ENCODE assay signal across 10 cellular contexts in the genomic region with DNA sequence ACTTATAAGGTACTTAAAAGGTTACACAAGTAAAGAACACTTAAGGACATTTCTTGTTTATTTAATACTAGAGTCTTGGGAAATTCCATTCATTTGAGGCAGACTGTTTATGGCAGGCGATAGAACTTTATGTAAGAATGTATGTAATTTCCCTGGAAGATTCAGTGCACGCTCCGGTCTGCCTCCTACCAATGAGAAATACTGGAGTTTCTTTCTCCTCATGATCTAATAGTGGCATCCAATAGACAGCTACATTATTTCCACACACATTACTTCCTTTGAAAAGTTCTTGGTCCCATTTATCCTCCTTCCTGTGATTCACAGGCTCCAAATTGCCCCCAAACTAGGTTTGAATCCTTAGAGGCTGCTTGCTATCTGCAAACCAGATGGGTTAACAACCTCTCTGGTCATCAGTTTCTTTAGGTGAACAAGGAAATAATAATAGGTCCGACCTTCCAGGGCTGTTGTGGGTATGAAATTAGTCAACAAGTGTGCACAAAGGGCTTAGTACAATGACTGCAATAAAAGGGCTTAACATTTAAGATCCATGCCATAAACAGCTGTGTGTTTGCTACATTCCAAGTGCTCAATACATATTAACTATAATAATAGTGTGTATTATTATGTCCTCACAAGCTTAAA. TPM values are rescaled to one million over a fixed set of nuclear protein-coding genes. Genes with fewer than 3 reads are reported as not detected.
DNase-seq lines count a peak whose midpoint lies in the region; ATAC-seq and TF ChIP-seq lines count a peak whose summit lies in the region.
"Had no signal": no experiment of that assay in that cellular context is flagged by ENCODE, and none has a peak within 500 bp of the region (broad histone marks: within the 10 kb centered on the region; RNA-seq: fewer than 3 reads in every experiment).

No MANE protein-coding gene starts in this region.

- POLR2A ChIA-PET in IMR-90 (lab: Charles Lee; ENCODE audit: unreplicated experiment) (no interaction called here), OCI-LY7 (lab: Charles Lee) (interaction anchor here (1.1 kb wide), 1 partner anchor 165 kb away, joined by 3 read pairs; no protein-coding TSS in a partner anchor)

- DNase-seq in IMR-90 (peak; percentile 96), cardiac fibroblast (ENCODE audit: low read depth in 2 of 2) (peak; percentile 65 to 88), left colon (peak; percentile 48 to 49), OCI-LY7 (ENCODE audit: low spot score) (no peak), RPMI8226 (no peak), head of caudate nucleus (no peak)
- no peak for DNase-seq in activated CD4-positive, CD25-positive, alpha-beta regulatory T cell (lab: John Stamatoyannopoulos, UW)
- DNase-seq: activated naive CD4-positive, alpha-beta T cell treated with anti-CD3 and anti-CD28 coated beads, Interleukin-2, amount 10 ng/mL, durations not matched to agents 7 days and 5 days; H9 had no signal

- H3K4me1 ChIP-seq in IMR-90 (ENCODE audit: control insufficient read depth, insufficient read depth, low read length) (peaks cover 13% of the 10 kb centered on the region), OCI-LY7 (ENCODE audit: insufficient read depth, low read length, poor library complexity, severe bottlenecking) (no peaks in the 10 kb centered on the region)

- H3K9me2 ChIP-seq in OCI-LY7 (ENCODE audit: insufficient read depth, low read length) = no peaks in the 10 kb centered on the region

- no peak overlapping the region for H2AK9ac ChIP-seq in IMR-90 (replicated peaks; ENCODE audit: low read depth, low read length, poor library complexity)

- no peak for TF ChIP-seq CTCF in IMR-90 (conservative IDR thresholded peaks at IDR 0.05; ENCODE audit: low read depth, low read length)
- no peak for TF ChIP-seq CTCF in cardiac fibroblast (IDR thresholded peaks at IDR 0.05; ENCODE audit: low read depth, low read length)
- TF ChIP-seq CTCF in OCI-LY7 (conservative IDR thresholded peaks at IDR 0.05; ENCODE audit: low read length) = no peak

- H3K56ac ChIP-seq in IMR-90 (ENCODE audit: extremely low read depth, insufficient read depth, low read length) = peak overlapping the region; percentile 57

- intact Hi-C loops in IMR-90 (cut with micrococcal nuclease) (no loop called here), left colon (cut with DNase I, micrococcal nuclease) (no loop called here), OCI-LY7 (cut with micrococcal nuclease; ENCODE audit: unreplicated experiment) (no loop called here), head of caudate nucleus (cut with DNase I) (no loop called here)

- H3K4me2 ChIP-seq in IMR-90 (ENCODE audit: low read depth, low read length) (peak overlapping the region; percentile 85; the same call in 1 of the 2 replicates), OCI-LY7 (ENCODE audit: low read length) (no peak overlapping the region)

- dilution Hi-C loops in IMR-90 (cut with HindIII; ENCODE audit: low sequenced_read_pairs, unreplicated experiment) = no loop called here

- H2BK5ac ChIP-seq in IMR-90 (ENCODE audit: low read depth, low read length, poor library complexity, severe bottlenecking) = peak overlapping the region; percentile 95

- H3K27ac ChIP-seq in IMR-90 (ENCODE audit: insufficient read depth, low read length) = peak overlapping the region; percentile 93; the same call in 1 of the 2 replicates
- H3K27ac ChIP-seq in temporal lobe (ENCODE audit: low read depth, low read length) = peak overlapping the region; percentile 15
- H3K27ac ChIP-seq in OCI-LY7 (ENCODE audit: low read depth, low read length, poor library complexity, severe bottlenecking) = no peak overlapping the region

- H3K36me3 ChIP-seq in IMR-90 (ENCODE audit: control insufficient read depth, insufficient read depth, low read length) (no peaks in the 10 kb centered on the region), OCI-LY7 (ENCODE audit: insufficient read depth, low read length) (no peaks in the 10 kb centered on the region)

- peaks cover 3% of the 10 kb centered on the region; the same call in 1 of the 2 replicates for H3K9me1 ChIP-seq in IMR-90 (ENCODE audit: insufficient read depth, low read length)

- H4K20me1 ChIP-seq in IMR-90 (ENCODE audit: insufficient read depth, low read length) (no peaks in the 10 kb centered on the region), OCI-LY7 (ENCODE audit: insufficient read depth, low read length) (no peaks in the 10 kb centered on the region)

- no TSS peak for BruUV-seq in IMR-90 (replicated peaks; lab: Mats Ljungman, UMichigan)
- BruUV-seq in OCI-LY7 (replicated peaks; lab: Mats Ljungman, UMichigan) = no TSS peak

- H2BK120ac ChIP-seq in IMR-90 (ENCODE audit: low read depth, low read length) = peak overlapping the region; percentile 78

- ATAC-seq in IMR-90 (ENCODE audit: low read depth) = peak; percentile 89
- peak; percentile 84 for ATAC-seq in left colon

- no peaks in the 10 kb centered on the region for H3K79me2 ChIP-seq in OCI-LY7 (ENCODE audit: insufficient read depth, low read depth, low read length)

- peak overlapping the region; percentile 35 to 90 for H4K8ac ChIP-seq in IMR-90 (ENCODE audit: low read depth in 2 of 2, low read length in 2 of 2)

- no peaks in the 10 kb centered on the region for H3K27me3 ChIP-seq in IMR-90 (ENCODE audit: control insufficient read depth, insufficient read depth, low read length)

- H2BK20ac ChIP-seq in IMR-90 (ENCODE audit: low read depth, low read length) = peak overlapping the region; percentile 71

- no peak for TF ChIP-seq RAD21 in IMR-90 (IDR thresholded peaks at IDR 0.05; ENCODE audit: low read length)

- H4K91ac ChIP-seq in IMR-90 (ENCODE audit: insufficient read depth, low read depth, low read length) = peak overlapping the region; percentile 87

- H3K9me3 ChIP-seq in IMR-90 (ENCODE audit: control insufficient read depth, insufficient read depth, low read length) = no peaks in the 10 kb centered on the region
- no peaks in the 10 kb centered on the region for H3K9me3 ChIP-seq in OCI-LY7 (ENCODE audit: low read length)

- peak overlapping the region; percentile 75 for H3K14ac ChIP-seq in IMR-90 (replicated peaks; ENCODE audit: low read depth, low read length)

- no peaks in the 10 kb centered on the region for H3K79me1 ChIP-seq in IMR-90 (ENCODE audit: low read depth in 1 of 2, low read length in 2 of 2)

- CTCF ChIA-PET in IMR-90 (lab: Yijun Ruan, JAX) (interaction anchor here (0.6 to 2.5 kb wide), 3 partner anchors 13 to 1369 kb away, joined by 3 to 10 read pairs (median 3); no protein-coding TSS in a partner anchor), OCI-LY7 (lab: Charles Lee; ENCODE audit: unreplicated experiment) (no interaction called here)

- peak overlapping the region; percentile 95 for H4K5ac ChIP-seq in IMR-90 (ENCODE audit: low read depth, low read length)

- peak overlapping the region; percentile 5; the same call in 1 of the 2 replicates for H3K9ac ChIP-seq in IMR-90 (ENCODE audit: low read depth, low read length)

- WGBS in IMR-90 (ENCODE audit: extremely low coverage in 2 of 2, insufficient read length in 1 of 2), 2 experiments = 0% methylated on average over 2 of the region's 4 CpGs; no CpG with 5 or more reads in 1 of the 2 experiments

- peak overlapping the region; percentile 97 for H3K18ac ChIP-seq in IMR-90 (ENCODE audit: low read depth, low read length)

- H3K23ac ChIP-seq in IMR-90 (ENCODE audit: low read depth, low read length) = peak overlapping the region; percentile 63; the same call in 1 of the 2 replicates

- H3K4ac ChIP-seq in IMR-90 (ENCODE audit: low read depth, low read length) = peak overlapping the region; percentile 76

- in situ Hi-C loops in IMR-90 (cut with MboI; ENCODE audit: low sequenced_read_pairs) = no loop called here

- TF ChIP-seq POLR2A in IMR-90 (IDR thresholded peaks at IDR 0.05; ENCODE audit: low read depth, low read length) = no peak

- no peak overlapping the region for H3K4me3 ChIP-seq in IMR-90 (ENCODE audit: insufficient read depth, low read depth, low read length)
- no peak overlapping the region for H3K4me3 ChIP-seq in cardiac fibroblast (replicated peaks in 1 of 2; ENCODE audit: low read depth in 2 of 2, low read length in 2 of 2)
- no peak overlapping the region for H3K4me3 ChIP-seq in OCI-LY7 (ENCODE audit: low read depth, low read length, poor library complexity, severe bottlenecking)

- H2AFZ ChIP-seq in IMR-90 (replicated peaks; ENCODE audit: low read length, poor library complexity) (peak overlapping the region; percentile 66), OCI-LY7 (ENCODE audit: low read length) (no peak overlapping the region)

- H2AK5ac ChIP-seq in IMR-90 (ENCODE audit: low read depth, low read length) = peak overlapping the region; percentile 76; the same call in 1 of the 2 replicates

- H2BK15ac ChIP-seq in IMR-90 (ENCODE audit: low read depth, low read length) = peak overlapping the region; percentile 65

TF ChIP-seq in IMR-90, 13 proteins besides CTCF, POLR2A, EP300 and RAD21 (continues in another document):
- TF ChIP-seq FOS (IDR thresholded peaks at IDR 0.05; ENCODE audit: low read depth, low read length) = no peak
- TF ChIP-seq MAFK (IDR thresholded peaks at IDR 0.05; ENCODE audit: low read depth, low read length) = no peak
- no peak for TF ChIP-seq CHD1 (IDR thresholded peaks at IDR 0.05; ENCODE audit: low read depth, low read length)
- no peak for TF ChIP-seq RCOR1 (IDR thresholded peaks at IDR 0.05; ENCODE audit: insufficient replicate concordance, low read length)
- peak; percentile 39; the same call in 1 of the 2 replicates for TF ChIP-seq RFX5 (IDR thresholded peaks at IDR 0.05; ENCODE audit: low read depth, low read length)
- TF ChIP-seq MAZ (IDR thresholded peaks at IDR 0.05; ENCODE audit: borderline replicate concordance, low read depth, low read length) = no peak
- no peak for TF ChIP-seq MXI1 (IDR thresholded peaks at IDR 0.05; ENCODE audit: borderline replicate concordance, low read depth, low read length)
- TF ChIP-seq CEBPB (IDR thresholded peaks at IDR 0.05; ENCODE audit: low read depth, low read length) = peak; percentile 71

RNA-seq across cellular contexts. Expression of gene EIF4E3, which starts 30.7 kb away (rescaled TPM):
- total RNA-seq in IMR-90 (2012; rRNA removed) = 0.72 and 0.83 TPM in 2 replicates
- 0.83 and 1.1 TPM in 2 replicates for polyA plus RNA-seq in IMR-90 (2012; rRNA removed)
- 0.16 TPM in 2 replicates for polyA plus RNA-seq in IMR-90 (2012; cell fraction: cytosol; rRNA removed)
- 0.04 and 0.45 TPM in 2 replicates for polyA plus RNA-seq in IMR-90 (2012; cell fraction: nucleus; rRNA removed; ENCODE audit: low replicate concordance)
- total RNA-seq in left colon = 10 to 100 TPM; 43.1 to 49.4 TPM
- total RNA-seq in temporal lobe = 21.4 TPM
- not detected in 2 replicates for total RNA-seq in OCI-LY7 (2014; rRNA removed; shearing (Covaris generic))
- not detected in 2 replicates for total RNA-seq in OCI-LY7 (2022)

RNA-seq across cellular contexts. Expression of gene GPR27, which starts 59.2 kb away (rescaled TPM):
- total RNA-seq in IMR-90 (2012; rRNA removed) (not detected in 2 replicates), left colon (under 1 TPM; 0.49 to 0.70 TPM), temporal lobe (34.2 TPM), OCI-LY7 (2022) (not detected in 2 replicates)
- not detected in 2 replicates for polyA plus RNA-seq in IMR-90 (2012; rRNA removed)
- not detected in 2 replicates for polyA plus RNA-seq in IMR-90 (2012; cell fraction: cytosol; rRNA removed)
- not detected in 2 replicates for polyA plus RNA-seq in IMR-90 (2012; cell fraction: nucleus; rRNA removed; ENCODE audit: low replicate concordance)
- not detected in 2 replicates for total RNA-seq in OCI-LY7 (2014; rRNA removed; shearing (Covaris generic))

Comparison
In these comparisons a context has a peak if more than half of its experiments do, and no peak if none do; other contexts are left out.
1. DNase-seq: peak in IMR-90 (single experiment), cardiac fibroblast (2 of 2) and left colon (2 of 2); none in OCI-LY7 (single experiment), RPMI8226 (single experiment), activated CD4-positive, CD25-positive, alpha-beta regulatory T cell (0 of 4) and head of caudate nucleus (0 of 42).
2. RNA of gene EIF4E3, which starts 30.7 kb away (total RNA-seq): 43.1 to 49.4 TPM in left colon and 21.4 TPM in temporal lobe (single experiment); 0.72 to 0.83 TPM in IMR-90 and not detected in OCI-LY7; every median in the first group is over 10 times any median in the second.
3. RNA of gene GPR27, which starts 59.2 kb away (total RNA-seq): 34.2 TPM in temporal lobe (single experiment); 0.49 to 0.70 TPM in left colon, not detected in OCI-LY7 and not detected in IMR-90; every median in the first group is over 10 times any median in the second.